11 cellular contexts compared by ENCODE assay signal in genomic region chr20:37968726-37969401, GRCh38.
A peak's percentile ranks its signal among the peaks of the same experiment; 100 is the strongest.
DNase-seq lines count a peak whose midpoint lies in the region; ATAC-seq and TF ChIP-seq lines count a peak whose summit lies in the region.
"Had no signal": no experiment of that assay in that cellular context is flagged by ENCODE, and none has a peak within 500 bp of the region (broad histone marks: within the 10 kb centered on the region; RNA-seq: fewer than 3 reads in every experiment).

No MANE protein-coding gene starts in this region.

- no peak overlapping the region for H3K14ac ChIP-seq in mesenchymal stem cell (ENCODE audit: low read length in 2 of 2)

- 0 out of 2 replicates have a peak overlapping the region, but pooled peaks have one; percentile 22 for H3K27ac Mint-ChIP-seq in GM23338

- H3K4me3 Mint-ChIP-seq in GM23338 = no peak overlapping the region; the same call in 2 of the 3 replicates

- no peak overlapping the region for H2BK15ac ChIP-seq in mesenchymal stem cell (ENCODE audit: low read depth, poor library complexity, severe bottlenecking)

- no peak overlapping the region for H3K23ac ChIP-seq in mesenchymal stem cell (ENCODE audit: low read length in 2 of 2)

- H3K9me3 Mint-ChIP-seq in GM23338 = peaks cover 33% of the 10 kb centered on the region

- no peak overlapping the region for H3K27ac ChIP-seq in GM23338 (ENCODE audit: low read depth)
- H3K27ac ChIP-seq in RWPE2 (ENCODE audit: poor library complexity, severe bottlenecking) = no peak overlapping the region
- H3K27ac ChIP-seq in mesenchymal stem cell (ENCODE audit: low read length, poor library complexity, severe bottlenecking) = no peak overlapping the region
- H3K27ac ChIP-seq: lower lobe of right lung had no signal

- H4K91ac ChIP-seq in mesenchymal stem cell (ENCODE audit: low read length) = no peak overlapping the region

- WGBS in mesenchymal stem cell = 63% methylated on average over 6 of the region's 6 CpGs

- no peak overlapping the region for H3K18ac ChIP-seq in mesenchymal stem cell (ENCODE audit: low read depth in 1 of 2, low read length in 2 of 2)

- no peak overlapping the region for H2BK12ac ChIP-seq in mesenchymal stem cell (ENCODE audit: low read length in 2 of 2)

- no peak overlapping the region for H3K9ac ChIP-seq in mesenchymal stem cell (ENCODE audit: low read length)

- H3K9me3 ChIP-seq in RWPE2 (ENCODE audit: severe bottlenecking) (peaks cover 11% of the 10 kb centered on the region), mesenchymal stem cell (ENCODE audit: control insufficient read depth, low read length) (no peaks in the 10 kb centered on the region)
- H3K9me3 ChIP-seq: lower lobe of right lung had no signal

- H2AFZ ChIP-seq in GM23338 (peak overlapping the region; percentile 43; the same call in 1 of the 2 replicates), mesenchymal stem cell (ENCODE audit: low read depth, low read length) (no peak overlapping the region)

- peaks cover 5% of the 10 kb centered on the region for H3K27me3 Mint-ChIP-seq in GM23338 (ENCODE audit: insufficient read depth, low read depth, poor library complexity)

- H3K4me2 ChIP-seq in GM23338 (no peak overlapping the region), mesenchymal stem cell (ENCODE audit: low read length, poor library complexity, severe bottlenecking) (no peak overlapping the region)

- H3K36me3 Mint-ChIP-seq in GM23338 (ENCODE audit: low read depth) = peaks cover 19% of the 10 kb centered on the region

- no peaks in the 10 kb centered on the region for H3K9me2 ChIP-seq in GM23338 (ENCODE audit: insufficient read depth)

- peaks cover 41% of the 10 kb centered on the region for H3K4me1 Mint-ChIP-seq in GM23338

- no peaks in the 10 kb centered on the region for H3K79me1 ChIP-seq in mesenchymal stem cell (replicated peaks; ENCODE audit: low read length, poor library complexity, severe bottlenecking)

- no peak overlapping the region for H4K8ac ChIP-seq in mesenchymal stem cell (ENCODE audit: low read length)

- no peak overlapping the region for H2BK5ac ChIP-seq in mesenchymal stem cell (ENCODE audit: low read depth, low read length, poor library complexity, severe bottlenecking)

- DNase-seq in GM23338 (ENCODE audit: low spot score) (peak; percentile 45), NCI-H1436 treated with DMSO at 0.1 percent for 48 hours (lab: John Stamatoyannopoulos, UW) (peak; percentile 62), RWPE2 (ENCODE audit: low spot score) (peak; percentile 62), mesenchymal stem cell (peak; percentile 28), HuH-7 (ENCODE audit: low spot score) (no peak)
- DNase-seq in stimulated activated CD4-positive, alpha-beta T cell treated with anti-CD3 and anti-CD28 coated beads, Interleukin-15, amount 100 ng/mL, for 24 hours = no peak
- DNase-seq: aorta, lower lobe of right lung, posterior cingulate gyrus, T-helper 9 cell had no signal

- no peak overlapping the region for H2AK5ac ChIP-seq in mesenchymal stem cell (ENCODE audit: low read length, severe bottlenecking)

- H4K20me1 ChIP-seq in GM23338 (replicated peaks; ENCODE audit: insufficient read depth) = no peaks in the 10 kb centered on the region

- ATAC-seq in GM23338 (peak; percentile 71), RWPE2 (ENCODE audit: low read depth) (peak; percentile 56), HG03432 (IDR thresholded peaks at IDR 0.05; ENCODE audit: unreplicated experiment) (no peak)
- ATAC-seq: lower lobe of right lung had no signal

- H2BK120ac ChIP-seq in mesenchymal stem cell (ENCODE audit: low read depth, low read length) = no peak overlapping the region

- H3K4me1 ChIP-seq in GM23338 (ENCODE audit: insufficient read depth) (peaks cover 44% of the 10 kb centered on the region), RWPE2 (ENCODE audit: insufficient read depth, poor library complexity, severe bottlenecking) (peaks cover 3% of the 10 kb centered on the region), mesenchymal stem cell (ENCODE audit: control insufficient read depth, insufficient read depth, low read depth, low read length) (peaks cover 2% of the 10 kb centered on the region)
- H3K4me1 ChIP-seq: lower lobe of right lung had no signal

- H3K4ac ChIP-seq in mesenchymal stem cell (ENCODE audit: low read depth in 1 of 2, low read length in 2 of 2) = no peak overlapping the region

- H3K27me3 ChIP-seq in GM23338 (ENCODE audit: insufficient read depth) (peaks cover 14% of the 10 kb centered on the region; the same call in 1 of the 2 replicates), RWPE2 (ENCODE audit: insufficient read depth, poor library complexity, severe bottlenecking) (peaks cover 19% of the 10 kb centered on the region), mesenchymal stem cell (ENCODE audit: control insufficient read depth in 1 of 2, insufficient read depth in 1 of 2, low read length in 2 of 2) (peaks cover 1 to 4% of the 10 kb centered on the region in 2 experiments)

- TF ChIP-seq CTCF in GM23338 (conservative IDR thresholded peaks at IDR 0.05; ENCODE audit: low read depth in 2 of 2) = no peak
- no peak for TF ChIP-seq CTCF in RWPE2 (IDR thresholded peaks at IDR 0.05; ENCODE audit: poor library complexity, severe bottlenecking)

- no peaks in the 10 kb centered on the region; the same call in 1 of the 2 replicates for H3F3A ChIP-seq in GM23338 (replicated peaks; ENCODE audit: low read depth)

- H3K4me3 ChIP-seq in GM23338 (no peak overlapping the region), RWPE2 (ENCODE audit: severe bottlenecking) (no peak overlapping the region), mesenchymal stem cell (ENCODE audit: insufficient read depth in 1 of 2, low read depth in 1 of 2, low read length in 2 of 2) (no peak overlapping the region)
- H3K4me3 ChIP-seq: lower lobe of right lung had no signal

- H3K79me2 ChIP-seq in GM23338 (replicated peaks; ENCODE audit: insufficient read depth) = no peaks in the 10 kb centered on the region

- no peaks in the 10 kb centered on the region; the same call in 1 of the 2 replicates for H3K36me3 ChIP-seq in GM23338 (ENCODE audit: insufficient read depth)
- no peaks in the 10 kb centered on the region for H3K36me3 ChIP-seq in RWPE2 (ENCODE audit: low read depth)
- no peaks in the 10 kb centered on the region for H3K36me3 ChIP-seq in mesenchymal stem cell (ENCODE audit: control insufficient read depth in 1 of 2, insufficient read depth in 2 of 2, low read depth in 1 of 2, low read length in 2 of 2)
- H3K36me3 ChIP-seq: lower lobe of right lung had no signal

TF ChIP-seq in GM23338, 12 proteins besides CTCF, POLR2A, EP300 and RAD21:
- TF ChIP-seq ZNF331 (CRISPR knock-in tag; IDR thresholded peaks at IDR 0.05; ENCODE audit: low read depth) (no peak), EZH2 (IDR thresholded peaks at IDR 0.05; ENCODE audit: low read depth, unreplicated experiment) (no peak), EZH2phosphoT487 (IDR thresholded peaks at IDR 0.05; ENCODE audit: unreplicated experiment) (no peak)

Comparison
In these comparisons a context has a peak if more than half of its experiments do, and no peak if none do; other contexts are left out.
1. DNase-seq: peak in GM23338 (single experiment), NCI-H1436 treated with DMSO at 0.1 percent for 48 hours (single experiment), RWPE2 (single experiment) and mesenchymal stem cell (single experiment); none in HuH-7 (single experiment) and stimulated activated CD4-positive, alpha-beta T cell treated with anti-CD3 and anti-CD28 coated beads, Interleukin-15, amount 100 ng/mL, for 24 hours (single experiment).